In genomic region chr11:35579557-35580396, GRCh38 we compare ENCODE assay signal across 12 cellular contexts. TPM values are rescaled to one million over a fixed set of nuclear protein-coding genes. Genes with fewer than 3 reads are reported as not detected.
A peak's percentile ranks its signal among the peaks of the same experiment; 100 is the strongest.
DNase-seq lines count a peak whose midpoint lies in the region; ATAC-seq and TF ChIP-seq lines count a peak whose summit lies in the region.
"Had no signal": no experiment of that assay in that cellular context is flagged by ENCODE, and none has a peak within 500 bp of the region (broad histone marks: within the 10 kb centered on the region; RNA-seq: fewer than 3 reads in every experiment).

No MANE protein-coding gene starts in this region.

- H3K9me3 ChIP-seq in right cardiac atrium (ENCODE audit: control insufficient read depth, low read length) (peaks cover 2% of the 10 kb centered on the region), SK-N-MC (ENCODE audit: low read depth, low read length) (no peaks in the 10 kb centered on the region)
- H3K9me3 ChIP-seq: neutrophil had no signal

- no peaks in the 10 kb centered on the region for H3K27me3 ChIP-seq in right cardiac atrium (ENCODE audit: control insufficient read depth, insufficient read depth)

- H3K4me3 ChIP-seq in right cardiac atrium (ENCODE audit: low read length) (no peak overlapping the region), SK-N-MC (0 out of 2 replicates have a peak overlapping the region, but pooled peaks have one; percentile 1), fibroblast of pulmonary artery (replicated peaks; ENCODE audit: low read depth, low read length) (no peak overlapping the region)

- WGBS in right cardiac atrium: 71% methylated on average over 7 of the region's 7 CpGs

- DNase-seq in Right ventricle myocardium superior: no peak
- DNase-seq in right cardiac atrium: no peak
- DNase-seq in SK-N-MC (ENCODE audit: low read depth, low spot score): peak; percentile 18
- DNase-seq in fibroblast of pulmonary artery (ENCODE audit: low read depth): peak; percentile 95
- no peak for DNase-seq in NCI-H128 (lab: John Stamatoyannopoulos, UW; ENCODE audit: unreplicated experiment)
- DNase-seq: CD4-positive, CD25-positive, alpha-beta regulatory T cell; cortex of kidney had no signal

- intact Hi-C loops in Right ventricle myocardium superior (cut with DNase I): no loop called here
- intact Hi-C loops in right cardiac atrium (cut with DNase I): no loop called here

- ATAC-seq in Right ventricle myocardium superior (ENCODE audit: poor library complexity): peak; percentile 55
- ATAC-seq in right cardiac atrium: no peak
- ATAC-seq in GM21737 (IDR thresholded peaks at IDR 0.05; ENCODE audit: unreplicated experiment): no peak
- ATAC-seq in HG03342 (IDR thresholded peaks at IDR 0.05; ENCODE audit: unreplicated experiment): no peak
- ATAC-seq in HG02840 (IDR thresholded peaks at IDR 0.05; ENCODE audit: low FRiP score, unreplicated experiment): no peak
- ATAC-seq: activated CD4-positive, CD25-positive, alpha-beta regulatory T cell treated with anti-CD3 and anti-CD28 coated beads, Interleukin-2, amount 50 U/mL, for 24 hours had no signal

- no peaks in the 10 kb centered on the region for H3K4me1 ChIP-seq in right cardiac atrium (ENCODE audit: control insufficient read depth, insufficient read depth, low read length)

- H3K36me3 ChIP-seq in SK-N-MC (ENCODE audit: insufficient read depth, low read length): no peaks in the 10 kb centered on the region
- H3K36me3 ChIP-seq: neutrophil had no signal

- H3K9ac ChIP-seq in SK-N-MC (ENCODE audit: insufficient read length): no peak overlapping the region

- no peak for TF ChIP-seq CTCF in fibroblast of pulmonary artery (IDR thresholded peaks at IDR 0.05; ENCODE audit: low read length, missing control alignments)

- H3K27ac ChIP-seq in right cardiac atrium (ENCODE audit: low read length) (no peak overlapping the region), SK-N-MC (0 out of 2 replicates have a peak overlapping the region, but pooled peaks have one; percentile 42)
- H3K27ac ChIP-seq: neutrophil had no signal

RNA-seq across cellular contexts. Expression of gene FJX1, which starts 38.5 kb away (rescaled TPM):
- total RNA-seq in Right ventricle myocardium superior (0.65 TPM), right cardiac atrium (1 to 10 TPM in 3 of 4 donors, under 1 TPM in 1; 0.91 to 5.9 (median 1.5) TPM)
- 0.95 TPM for polyA plus RNA-seq in right cardiac atrium
- total RNA-seq: CD4-positive, CD25-positive, alpha-beta regulatory T cell had no signal
- polyA plus RNA-seq: CD4-positive, CD25-positive, alpha-beta regulatory T cell had no signal

RNA-seq across cellular contexts. Expression of gene PAMR1, which starts 54.4 kb away (rescaled TPM):
- 14.5 TPM for total RNA-seq in Right ventricle myocardium superior
- total RNA-seq in right cardiac atrium: 10 to 100 TPM in 1 of 4 donors, 1 to 10 TPM in 3; 6.8 to 23.6 (median 8.9) TPM
- polyA plus RNA-seq in right cardiac atrium: 5.7 TPM
- total RNA-seq: CD4-positive, CD25-positive, alpha-beta regulatory T cell had no signal
- polyA plus RNA-seq: CD4-positive, CD25-positive, alpha-beta regulatory T cell had no signal

Comparison
In these comparisons a context has a peak if more than half of its experiments do, and no peak if none do; other contexts are left out.
1. DNase-seq: peak in SK-N-MC (single experiment) and fibroblast of pulmonary artery (single experiment); none in Right ventricle myocardium superior (single experiment), right cardiac atrium (0 of 3) and NCI-H128 (single experiment).